ENCODE assay signal across 9 cellular contexts in genomic region chr2:234983011-234983726, GRCh38. TPM values are rescaled to one million over a fixed set of nuclear protein-coding genes. Genes with fewer than 3 reads are reported as not detected.
DNase-seq lines count a peak whose midpoint lies in the region; ATAC-seq and TF ChIP-seq lines count a peak whose summit lies in the region.
"Had no signal": no experiment of that assay in that cellular context is flagged by ENCODE, and none has a peak within 500 bp of the region (broad histone marks: within the 10 kb centered on the region; RNA-seq: fewer than 3 reads in every experiment).

No MANE protein-coding gene starts in this region.

- H3K4me3 Mint-ChIP-seq in CD8-positive, alpha-beta T cell, result no peak overlapping the region

- POLR2A ChIA-PET in OCI-LY7 (lab: Charles Lee), result no interaction called here
- POLR2A ChIA-PET in CD8-positive, alpha-beta T cell (lab: Charles Lee), result no interaction called here

- no peak overlapping the region for H3K4me3 ChIP-seq in left ventricle myocardium inferior
- H3K4me3 ChIP-seq in OCI-LY7 (ENCODE audit: low read depth, low read length, poor library complexity, severe bottlenecking), result no peak overlapping the region
- H3K4me3 ChIP-seq in right lobe of liver, result no peak overlapping the region
- H3K4me3 ChIP-seq in upper lobe of right lung, result no peak overlapping the region
- no peak overlapping the region for H3K4me3 ChIP-seq in CD8-positive, alpha-beta T cell (ENCODE audit: low read depth, low read length)

- 67% methylated on average over 4 of the region's 11 CpGs for WGBS in right lobe of liver (ENCODE audit: insufficient coverage, low coverage, low lambda C conversion rate, missing lambda C conversion rate)

- H3K27me3 Mint-ChIP-seq in CD8-positive, alpha-beta T cell (ENCODE audit: low read depth), result no peaks in the 10 kb centered on the region

- no peak for TF ChIP-seq POLR2A in right lobe of liver (IDR thresholded peaks at IDR 0.05)

- no peaks in the 10 kb centered on the region for H3K36me3 Mint-ChIP-seq in CD8-positive, alpha-beta T cell

- H3K4me2 ChIP-seq in OCI-LY7 (ENCODE audit: low read length), result no peak overlapping the region

- no peak overlapping the region for H2AFZ ChIP-seq in OCI-LY7 (ENCODE audit: low read length)

- H3K27ac Mint-ChIP-seq in CD8-positive, alpha-beta T cell, result no peak overlapping the region

- no peaks in the 10 kb centered on the region for H3K27me3 ChIP-seq in left ventricle myocardium inferior (ENCODE audit: low read depth)
- no peaks in the 10 kb centered on the region for H3K27me3 ChIP-seq in right lobe of liver
- H3K27me3 ChIP-seq in upper lobe of right lung, result no peaks in the 10 kb centered on the region
- H3K27me3 ChIP-seq in CD8-positive, alpha-beta T cell (ENCODE audit: insufficient read depth, low read length), result no peaks in the 10 kb centered on the region

- H3K4me1 ChIP-seq in left ventricle myocardium inferior (peaks cover 79% of the 10 kb centered on the region), OCI-LY7 (ENCODE audit: insufficient read depth, low read length, poor library complexity, severe bottlenecking) (no peaks in the 10 kb centered on the region), right lobe of liver (peaks cover 0 to 50% (median 29%) of the 10 kb centered on the region in 4 donors), upper lobe of right lung (peaks cover 47% of the 10 kb centered on the region)
- no peaks in the 10 kb centered on the region for H3K4me1 ChIP-seq in CD8-positive, alpha-beta T cell (ENCODE audit: insufficient read depth, low read length)

- peaks cover 3% of the 10 kb centered on the region for H3K9me3 Mint-ChIP-seq in CD8-positive, alpha-beta T cell

- no peaks in the 10 kb centered on the region for H3K9me2 ChIP-seq in OCI-LY7 (ENCODE audit: insufficient read depth, low read length)

- H3K9me3 ChIP-seq in left ventricle myocardium inferior (replicated peaks) (peaks cover 5% of the 10 kb centered on the region), OCI-LY7 (ENCODE audit: low read length) (no peaks in the 10 kb centered on the region), right lobe of liver (no peaks in the 10 kb centered on the region), upper lobe of right lung (no peaks in the 10 kb centered on the region)
- no peaks in the 10 kb centered on the region for H3K9me3 ChIP-seq in CD8-positive, alpha-beta T cell (ENCODE audit: low read length)

- no peaks in the 10 kb centered on the region for H3K79me2 ChIP-seq in OCI-LY7 (ENCODE audit: insufficient read depth, low read depth, low read length)

- intact Hi-C loops in left ventricle myocardium inferior (cut with micrococcal nuclease), result no loop called here
- intact Hi-C loops in left ventricle myocardium superior (cut with micrococcal nuclease), result no loop called here
- intact Hi-C loops in OCI-LY7 (cut with micrococcal nuclease; ENCODE audit: unreplicated experiment), result no loop called here
- intact Hi-C loops in right lobe of liver (cut with DNase I), result no loop called here
- intact Hi-C loops in upper lobe of right lung (cut with DNase I), result no loop called here
- intact Hi-C loops in CD8-positive, alpha-beta T cell (cut with DNase I, micrococcal nuclease), result no loop called here

- no peak for TF ChIP-seq CTCF in left ventricle myocardium inferior (IDR thresholded peaks at IDR 0.05; ENCODE audit: borderline replicate concordance)
- no peak for TF ChIP-seq CTCF in OCI-LY7 (conservative IDR thresholded peaks at IDR 0.05; ENCODE audit: low read length)
- no peak for TF ChIP-seq CTCF in right lobe of liver (IDR thresholded peaks at IDR 0.05)
- TF ChIP-seq CTCF in upper lobe of right lung (IDR thresholded peaks at IDR 0.05), result no peak
- TF ChIP-seq CTCF in CD8-positive, alpha-beta T cell (IDR thresholded peaks at IDR 0.05), result no peak

- no peaks in the 10 kb centered on the region for H4K20me1 ChIP-seq in OCI-LY7 (ENCODE audit: insufficient read depth, low read length)

- DNase-seq in left ventricle myocardium inferior (no peak), left ventricle myocardium superior (no peak), OCI-LY7 (ENCODE audit: low spot score) (peak; percentile 18), right lobe of liver (no peak), upper lobe of right lung (no peak), NCI-H446 treated with DMSO at 0.1 percent for 48 hours (lab: John Stamatoyannopoulos, UW) (no peak)
- no peak for DNase-seq in CD8-positive, alpha-beta T cell
- DNase-seq: effector memory CD4-positive, alpha-beta T cell had no signal

- BruUV-seq in OCI-LY7 (replicated peaks; lab: Mats Ljungman, UMichigan), result no TSS peak

- no peaks in the 10 kb centered on the region for H3K36me3 ChIP-seq in left ventricle myocardium inferior
- no peaks in the 10 kb centered on the region for H3K36me3 ChIP-seq in OCI-LY7 (ENCODE audit: insufficient read depth, low read length)
- no peaks in the 10 kb centered on the region for H3K36me3 ChIP-seq in right lobe of liver
- H3K36me3 ChIP-seq in upper lobe of right lung, result no peaks in the 10 kb centered on the region
- no peaks in the 10 kb centered on the region for H3K36me3 ChIP-seq in CD8-positive, alpha-beta T cell (ENCODE audit: insufficient read depth, low read length)

- peak overlapping the region; percentile 81 for H3K27ac ChIP-seq in left ventricle myocardium inferior (replicated peaks)
- no peak overlapping the region for H3K27ac ChIP-seq in OCI-LY7 (ENCODE audit: low read depth, low read length, poor library complexity, severe bottlenecking)
- peak overlapping the region; percentile 76 to 93 (median 88) for H3K27ac ChIP-seq in right lobe of liver
- H3K27ac ChIP-seq in upper lobe of right lung, result peak overlapping the region; percentile 82
- no peak overlapping the region for H3K27ac ChIP-seq in CD8-positive, alpha-beta T cell (ENCODE audit: low read depth, low read length)

- ATAC-seq in left ventricle myocardium superior, result no peak
- ATAC-seq in right lobe of liver, result peak; percentile 3 to 18 (median 4)
- no peak for ATAC-seq in upper lobe of right lung
- ATAC-seq in CD8-positive, alpha-beta T cell, result no peak
- ATAC-seq in GM18870 (IDR thresholded peaks at IDR 0.05; ENCODE audit: unreplicated experiment), result no peak

- no peaks in the 10 kb centered on the region for H3K4me1 Mint-ChIP-seq in CD8-positive, alpha-beta T cell (ENCODE audit: low read depth)

- CTCF ChIA-PET in OCI-LY7 (lab: Charles Lee; ENCODE audit: unreplicated experiment), result no interaction called here
- CTCF ChIA-PET in CD8-positive, alpha-beta T cell (lab: Charles Lee), result no interaction called here

RNA-seq across cellular contexts. Expression of gene SH3BP4, which starts 31.4 kb away (rescaled TPM):
- total RNA-seq in left ventricle myocardium inferior (9.6 TPM), left ventricle myocardium superior (8.3 TPM), OCI-LY7 (2022) (0.06 TPM in 1 of 2 replicates, not detected in the other), right lobe of liver (10 to 100 TPM; 18.8 to 30.4 (median 26.3) TPM), upper lobe of right lung (29.6 TPM)
- total RNA-seq in OCI-LY7 (2014; rRNA removed; shearing (Covaris generic)), result not detected in 2 replicates
- under 1 TPM; 0.22 TPM for total RNA-seq in CD8-positive, alpha-beta T cell

Comparison
In these comparisons a context has a peak if more than half of its experiments do, and no peak if none do; other contexts are left out.
1. H3K27ac ChIP-seq: peak in left ventricle myocardium inferior (single experiment), right lobe of liver (3 of 3) and upper lobe of right lung (single experiment); none in OCI-LY7 (single experiment) and CD8-positive, alpha-beta T cell (single experiment).
2. ATAC-seq: peak in right lobe of liver (4 of 4); none in left ventricle myocardium superior (single experiment), upper lobe of right lung (single experiment), CD8-positive, alpha-beta T cell (single experiment) and GM18870 (single experiment).